In genomic region chr12:52975820-52976573, GRCh38 we compare ENCODE assay signal across 10 cellular contexts. TPM values are rescaled to one million over a fixed set of nuclear protein-coding genes. Genes with fewer than 3 reads are reported as not detected.
DNase-seq lines count a peak whose midpoint lies in the region; ATAC-seq and TF ChIP-seq lines count a peak whose summit lies in the region.
"Had no signal": no experiment of that assay in that cellular context is flagged by ENCODE, and none has a peak within 500 bp of the region (broad histone marks: within the 10 kb centered on the region; RNA-seq: fewer than 3 reads in every experiment).

No MANE protein-coding gene starts in this region.

- WGBS in right cardiac atrium = 58% methylated on average over 11 of the region's 11 CpGs

- H3K4me1 ChIP-seq in right cardiac atrium (ENCODE audit: control insufficient read depth, insufficient read depth, low read length) = peaks cover 6% of the 10 kb centered on the region

- ATAC-seq in right cardiac atrium (peak; percentile 61 to 70), HG03175 (IDR thresholded peaks at IDR 0.05; ENCODE audit: unreplicated experiment) (no peak), GM19455 (IDR thresholded peaks at IDR 0.05; ENCODE audit: unreplicated experiment) (no peak), HG02759 (IDR thresholded peaks at IDR 0.05; ENCODE audit: unreplicated experiment) (no peak)

- H3K27me3 ChIP-seq in right cardiac atrium (ENCODE audit: control insufficient read depth, insufficient read depth) = no peaks in the 10 kb centered on the region

- CTCF ChIA-PET in RWPE1 (lab: Yijun Ruan, JAX) = interaction anchor here (3.0 kb wide), 1 partner anchor 91 kb away, joined by 16 read pairs; no protein-coding TSS in a partner anchor

- POLR2A ChIA-PET in RWPE1 (lab: Yijun Ruan, JAX; ENCODE audit: low non-redundant PET) = no interaction called here

- peak; percentile 44; the same call in 1 of the 2 replicates for TF ChIP-seq CTCF in RWPE1 (conservative IDR thresholded peaks at IDR 0.05; ENCODE audit: low read depth)

- H3K9me3 ChIP-seq in right cardiac atrium (ENCODE audit: control insufficient read depth, low read length) = no peaks in the 10 kb centered on the region

- H3K27ac ChIP-seq in RWPE1 (peak overlapping the region; percentile 96), right cardiac atrium (ENCODE audit: low read length) (no peak overlapping the region)

- no peak overlapping the region for H3K4me3 ChIP-seq in right cardiac atrium (ENCODE audit: low read length)

- intact Hi-C loops in right cardiac atrium (cut with DNase I) = loop anchor here in 3 of 4 donors (5.0 to 10.0 kb wide), 3 partner anchors 74 to 821 kb away; no protein-coding TSS in a partner anchor

- DNase-seq in SIG-M5 treated with dmso at 0.1 percent for 504 hours (lab: John Stamatoyannopoulos, UW; ENCODE audit: unreplicated experiment) = peak; percentile 28
- DNase-seq in SIG-M5 (lab: John Stamatoyannopoulos, UW) = no peak
- DNase-seq in RWPE1 (ENCODE audit: low spot score) = no peak
- peak; percentile 49 to 81 (median 80) for DNase-seq in right cardiac atrium
- DNase-seq in superior temporal gyrus (ENCODE audit: extremely low spot score) = peak; percentile 16
- DNase-seq: activated CD4-positive, alpha-beta T cell treated with anti-CD3 and anti-CD28 coated beads for 4 hours; central memory CD4-positive, alpha-beta T cell had no signal

RNA-seq across cellular contexts. Expression of gene KRT18, which starts 27.1 kb away (rescaled TPM):
- total RNA-seq in right cardiac atrium = 10 to 100 TPM; 17.9 to 44.4 (median 31.7) TPM
- polyA plus RNA-seq in right cardiac atrium = 46.7 TPM

RNA-seq across cellular contexts. Expression of gene EIF4B, which starts 30.3 kb away (rescaled TPM):
- total RNA-seq in right cardiac atrium = 100 to 1,000 TPM; 391 to 552 (median 433) TPM
- 65.5 TPM for polyA plus RNA-seq in right cardiac atrium

Comparison
In these comparisons a context has a peak if more than half of its experiments do, and no peak if none do; other contexts are left out.
1. DNase-seq: peak in SIG-M5 treated with dmso at 0.1 percent for 504 hours (single experiment), right cardiac atrium (3 of 3) and superior temporal gyrus (single experiment); none in SIG-M5 (single experiment) and RWPE1 (single experiment).
2. ATAC-seq: peak in right cardiac atrium (2 of 2); none in HG03175 (single experiment), GM19455 (single experiment) and HG02759 (single experiment).